ENCODE assay signal across 1 cellular context in the genomic region with DNA sequence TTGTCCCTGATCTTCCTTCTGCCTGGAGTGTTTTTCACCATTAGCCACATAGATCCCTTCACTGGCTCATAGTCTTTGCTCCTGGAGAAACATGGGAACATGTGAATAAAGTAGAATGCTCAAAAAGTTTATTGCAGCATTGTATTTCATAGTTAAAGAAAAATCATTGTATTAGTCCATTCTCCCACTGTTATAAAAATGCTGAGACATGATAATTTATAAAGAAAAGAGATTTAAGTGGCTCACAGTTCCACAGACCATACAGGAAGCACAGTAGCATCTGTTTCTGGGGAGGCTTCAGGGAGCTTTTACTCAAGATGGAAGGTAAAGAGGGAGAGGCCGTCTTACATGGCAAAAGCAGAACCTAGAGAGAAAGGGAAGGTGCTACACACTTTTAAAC.
TF ChIP-seq lines count a peak whose summit lies in the region.

No MANE protein-coding gene starts in this region.

TF ChIP-seq in IMR-90, 13 proteins besides CTCF, POLR2A, EP300 and RAD21:
- TF ChIP-seq SMC3 (IDR thresholded peaks at IDR 0.05; ENCODE audit: low read depth, low read length): no peak
- no peak for TF ChIP-seq RFX5 (IDR thresholded peaks at IDR 0.05; ENCODE audit: low read depth, low read length)
- peak; percentile 31; the same call in 1 of the 2 replicates for TF ChIP-seq MAFK (IDR thresholded peaks at IDR 0.05; ENCODE audit: low read depth, low read length)
